Comparison of ENCODE assay signal across 8 cellular contexts in the genomic region with DNA sequence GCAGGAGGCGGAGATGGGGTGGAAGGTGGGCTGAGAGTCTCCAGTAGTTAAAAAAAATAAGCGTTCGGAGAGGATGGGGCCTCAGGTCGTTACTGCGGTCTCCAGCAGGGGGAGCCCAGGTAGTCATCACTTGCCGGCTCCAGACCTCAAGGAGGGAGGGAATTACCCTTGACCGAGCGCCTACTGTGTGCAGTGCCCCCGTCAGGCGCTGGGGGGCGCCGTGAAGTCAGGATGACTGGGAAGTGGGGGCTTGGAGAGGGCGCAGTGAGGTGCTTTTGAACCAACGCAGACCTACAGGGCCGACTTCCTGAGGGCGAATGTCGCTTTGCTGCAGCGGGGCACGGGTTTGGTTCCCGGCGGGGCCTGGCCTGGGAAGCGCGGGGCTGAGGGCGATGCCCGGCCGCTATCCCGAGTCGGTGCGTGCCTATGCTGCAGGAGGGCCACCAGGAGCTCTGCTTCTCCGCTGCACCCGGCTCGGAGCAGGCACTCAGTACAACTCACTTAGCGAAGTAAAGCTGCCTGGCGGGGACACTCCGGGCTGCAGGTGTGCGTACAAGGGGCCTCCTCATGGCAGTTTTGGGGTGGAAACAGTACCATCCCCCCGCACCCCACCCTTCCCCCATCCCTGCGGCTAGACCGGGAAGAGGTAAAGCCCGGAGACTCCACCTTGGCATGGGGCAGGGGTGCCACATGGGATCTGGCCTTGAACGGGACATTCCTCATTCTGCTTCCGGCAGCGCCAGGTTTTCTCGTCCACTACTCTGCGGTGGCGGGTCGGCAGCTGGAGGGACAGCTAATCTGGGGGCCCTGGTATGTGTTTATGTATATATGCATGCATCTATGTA.
DNase-seq lines count a peak whose midpoint lies in the region; ATAC-seq, FAIRE-seq and TF ChIP-seq lines count a peak whose summit lies in the region.

No MANE protein-coding gene starts in this region.

- DNase-seq in KG1 (lab: John Stamatoyannopoulos, UW) (peak; percentile 30), SJSA1 (ENCODE audit: low read depth in 1 of 2, low spot score in 2 of 2) (peak; percentile 66 to 76), activated gamma-delta T cell treated with Interleukin-2 at 50 U/mL for 16 hours (peak; percentile 48), heart right ventricle (peak; percentile 29), sigmoid colon (no peak)

- FAIRE-seq in G401.6 (lab: Jason Lieb, UNC): peak; percentile 64

- H3K4me1 ChIP-seq in SJSA1 (replicated peaks) (no peaks in the 10 kb centered on the region), heart right ventricle (peaks cover 0 to 3% (median 0%) of the 10 kb centered on the region in 9 donors), sigmoid colon (peaks cover 0 to 10% (median 1%) of the 10 kb centered on the region in 4 donors)

- H3K27ac ChIP-seq in SJSA1: no peak overlapping the region
- H3K27ac ChIP-seq in heart right ventricle: no peak overlapping the region
- no peak overlapping the region for H3K27ac ChIP-seq in sigmoid colon

- H3K4me3 ChIP-seq in SJSA1: no peak overlapping the region
- H3K4me3 ChIP-seq in heart right ventricle: no peak overlapping the region
- H3K4me3 ChIP-seq in sigmoid colon: no peak overlapping the region

- intact Hi-C loops in heart right ventricle (cut with DNase I): no loop called here
- intact Hi-C loops in sigmoid colon (cut with DNase I): no loop called here

- no peak for TF ChIP-seq EP300 in sigmoid colon (IDR thresholded peaks at IDR 0.05)

- H3K36me3 ChIP-seq in SJSA1: no peaks in the 10 kb centered on the region
- no peaks in the 10 kb centered on the region for H3K36me3 ChIP-seq in heart right ventricle
- no peaks in the 10 kb centered on the region for H3K36me3 ChIP-seq in sigmoid colon

- TF ChIP-seq CTCF in heart right ventricle (IDR thresholded peaks at IDR 0.05) (peak; percentile 41 to 86 (median 66)), sigmoid colon (IDR thresholded peaks at IDR 0.05) (peak in 3 of 4 experiments; percentile 40 to 57 (median 46))

- H3K9me3 ChIP-seq in SJSA1 (replicated peaks): no peaks in the 10 kb centered on the region
- no peaks in the 10 kb centered on the region for H3K9me3 ChIP-seq in heart right ventricle
- H3K9me3 ChIP-seq in sigmoid colon: no peaks in the 10 kb centered on the region

- no peak for TF ChIP-seq POLR2A in sigmoid colon (IDR thresholded peaks at IDR 0.05)

- peak; percentile 83 for ATAC-seq in GM21723 (IDR thresholded peaks at IDR 0.05; ENCODE audit: unreplicated experiment)
- peak in 5 of 8 donors; percentile 50 to 60 (median 57) for ATAC-seq in heart right ventricle
- ATAC-seq in HG03039 (IDR thresholded peaks at IDR 0.05; ENCODE audit: unreplicated experiment): no peak

- 5 to 6% methylated on average over 47 of the region's 47 CpGs for WGBS in heart right ventricle, 2 donors
- 6 to 10% methylated on average over 47 of the region's 47 CpGs for WGBS in sigmoid colon, 2 donors

- H3K27me3 ChIP-seq in SJSA1 (replicated peaks) (peaks cover 3% of the 10 kb centered on the region; the same call in 1 of the 2 replicates), heart right ventricle (peaks cover 22 to 100% (median 100%) of the 10 kb centered on the region in 7 donors), sigmoid colon (peaks cover 22 to 99% (median 64%) of the 10 kb centered on the region in 3 donors)
